ENCODE assay signal across 8 cellular contexts in the genomic region with DNA sequence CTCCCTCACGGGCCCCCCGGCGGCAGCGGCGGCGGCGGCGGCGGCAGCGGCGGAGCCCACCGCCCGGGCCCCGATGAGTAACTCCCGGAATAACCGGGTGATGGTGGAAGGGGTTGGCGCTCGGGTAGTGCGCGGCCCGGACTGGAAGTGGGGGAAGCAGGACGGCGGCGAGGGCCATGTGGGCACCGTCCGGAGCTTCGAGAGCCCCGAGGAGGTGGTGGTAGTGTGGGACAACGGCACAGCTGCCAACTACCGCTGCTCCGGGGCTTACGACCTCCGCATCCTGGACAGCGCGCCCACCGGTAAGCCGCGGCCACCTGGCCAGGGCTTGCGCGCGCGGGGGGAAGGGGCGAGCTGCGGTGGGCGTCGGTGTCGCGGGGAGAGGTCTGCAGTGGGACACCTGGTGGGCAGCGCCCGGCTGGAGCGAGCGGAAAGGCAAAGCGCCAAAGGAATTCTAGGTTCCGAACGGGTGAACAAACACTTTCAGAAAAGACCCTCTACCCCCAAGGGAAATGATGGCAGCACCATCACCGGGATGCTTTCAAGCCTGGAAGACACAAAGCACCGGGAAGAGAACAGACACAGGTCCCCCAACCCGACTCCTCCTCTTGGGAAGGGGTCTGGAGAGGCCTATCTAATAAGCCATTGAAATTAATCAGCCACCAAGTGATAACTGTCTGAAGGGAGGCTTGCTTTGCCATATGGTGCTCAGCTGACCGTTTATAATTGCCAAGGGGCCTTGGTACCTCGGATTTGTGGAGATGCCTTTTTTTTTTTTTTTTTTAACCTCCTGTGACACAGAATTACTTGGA. TPM values are rescaled to one million over a fixed set of nuclear protein-coding genes. Genes with fewer than 3 reads are reported as not detected.
DNase-seq lines count a peak whose midpoint lies in the region; ATAC-seq and TF ChIP-seq lines count a peak whose summit lies in the region.

No MANE protein-coding gene starts in this region.

- H3K4me1 Mint-ChIP-seq in stimulated activated memory B cell treated with anti-CD40 and anti-IgM and Interleukin-4, amounts not matched to agents 10 μg/mL and 1 μg/mL and 100 μg/mL, for 72 hours, result peaks cover 44% of the 10 kb centered on the region

- no peaks in the 10 kb centered on the region for H3K9me3 Mint-ChIP-seq in stimulated activated memory B cell treated with anti-CD40 and anti-IgM and Interleukin-4, amounts not matched to agents 10 μg/mL and 1 μg/mL and 100 μg/mL, for 72 hours

- peaks cover 1% of the 10 kb centered on the region for H3K36me3 Mint-ChIP-seq in stimulated activated memory B cell treated with anti-CD40 and anti-IgM and Interleukin-4, amounts not matched to agents 10 μg/mL and 1 μg/mL and 100 μg/mL, for 72 hours

- peak; percentile 11 for ATAC-seq in GM19438 (IDR thresholded peaks at IDR 0.05; ENCODE audit: low read depth, unreplicated experiment)
- ATAC-seq in lung (ENCODE audit: insufficient read depth, low FRiP score), result no peak
- peak; percentile 25 for ATAC-seq in stimulated activated memory B cell treated with anti-CD40 and anti-IgM and Interleukin-4, amounts not matched to agents 10 μg/mL and 1 μg/mL and 100 μg/mL, for 72 hours

- H3K36me3 ChIP-seq in lung (ENCODE audit: control insufficient read depth in 2 of 2, insufficient read depth in 2 of 2, low read length in 2 of 2), result no peaks in the 10 kb centered on the region

- no peak for TF ChIP-seq CTCF in coronary artery (IDR thresholded peaks at IDR 0.05)
- no peak for TF ChIP-seq CTCF in lung (IDR thresholded peaks at IDR 0.05; ENCODE audit: control extremely low read depth, extremely low read depth)

- H3K9me3 ChIP-seq in lung (ENCODE audit: control insufficient read depth in 2 of 2, insufficient read depth in 1 of 2, low read length in 1 of 2), result no peaks in the 10 kb centered on the region

- H3K4me1 ChIP-seq in lung (ENCODE audit: control insufficient read depth in 2 of 2, insufficient read depth in 2 of 2, low read length in 2 of 2), result peaks cover 0 to 2% of the 10 kb centered on the region in 2 donors

- H3K27ac Mint-ChIP-seq in stimulated activated memory B cell treated with anti-CD40 and anti-IgM and Interleukin-4, amounts not matched to agents 10 μg/mL and 1 μg/mL and 100 μg/mL, for 72 hours, result peak overlapping the region; percentile 64

- no peaks in the 10 kb centered on the region for H3K27me3 Mint-ChIP-seq in stimulated activated memory B cell treated with anti-CD40 and anti-IgM and Interleukin-4, amounts not matched to agents 10 μg/mL and 1 μg/mL and 100 μg/mL, for 72 hours

- peak; percentile 21 for DNase-seq in COR-L47 (lab: John Stamatoyannopoulos, UW)
- peak; percentile 23 for DNase-seq in HK-2 (ENCODE audit: unreplicated experiment)
- peak; percentile 23 for DNase-seq in T-helper 9 cell
- DNase-seq in coronary artery (ENCODE audit: low spot score), result no peak
- no peak for DNase-seq in lung (ENCODE audit: low spot score)
- no peak for DNase-seq in NCI-H1694 treated with DMSO at 0.1 percent for 48 hours (lab: John Stamatoyannopoulos, UW)

- H3K4me3 ChIP-seq in coronary artery (peak overlapping the region; percentile 86), lung (peak overlapping the region; percentile 99)

- peak overlapping the region; percentile 83 for H3K4me3 Mint-ChIP-seq in stimulated activated memory B cell treated with anti-CD40 and anti-IgM and Interleukin-4, amounts not matched to agents 10 μg/mL and 1 μg/mL and 100 μg/mL, for 72 hours

- WGBS in lung, 2 donors, result 1% methylated on average over 55 to 60 of the region's 60 CpGs

- peak overlapping the region; percentile 97 for H3K27ac ChIP-seq in coronary artery
- H3K27ac ChIP-seq in lung (ENCODE audit: low read depth in 1 of 2, low read length in 1 of 2), result peak overlapping the region; percentile 99

- H3K27me3 ChIP-seq in lung (ENCODE audit: control insufficient read depth, insufficient read depth), result no peaks in the 10 kb centered on the region

RNA-seq across cellular contexts. Expression of gene MIB1, which starts 1.1 kb away (rescaled TPM):
- 10 to 100 TPM; 25.7 to 62.0 TPM for total RNA-seq in lung
- polyA plus RNA-seq in lung, result 1 to 10 TPM; 4.5 to 5.4 TPM

RNA-seq across cellular contexts. Expression of gene ABHD3, which starts 37.1 kb away (rescaled TPM):
- total RNA-seq in lung, result 10 to 100 TPM; 20.8 to 31.3 TPM
- polyA plus RNA-seq in lung, result 10 to 100 TPM; 21.1 to 24.7 TPM

Comparison
In these comparisons a context has a peak if more than half of its experiments do, and no peak if none do; other contexts are left out.
1. DNase-seq: peak in COR-L47 (single experiment), HK-2 (single experiment) and T-helper 9 cell (single experiment); none in coronary artery (single experiment), lung (single experiment) and NCI-H1694 treated with DMSO at 0.1 percent for 48 hours (single experiment).